ENCODE assay signal across 8 cellular contexts in genomic region chr5:56012281-56012963, GRCh38. TPM values are rescaled to one million over a fixed set of nuclear protein-coding genes. Genes with fewer than 3 reads are reported as not detected.
DNase-seq lines count a peak whose midpoint lies in the region; ATAC-seq and TF ChIP-seq lines count a peak whose summit lies in the region.

No MANE protein-coding gene starts in this region.

- H3K4me1 Mint-ChIP-seq in activated naive CD8-positive, alpha-beta T cell treated with anti-CD3 and anti-CD28 coated beads, Interleukin-2, amount 10 ng/mL, durations not matched to agents 7 days and 5 days, result peaks cover 22% of the 10 kb centered on the region
- peaks cover 12% of the 10 kb centered on the region in 2 donors for H3K4me1 Mint-ChIP-seq in natural killer cell

- H3K27ac Mint-ChIP-seq in activated naive CD8-positive, alpha-beta T cell treated with anti-CD3 and anti-CD28 coated beads, Interleukin-2, amount 10 ng/mL, durations not matched to agents 7 days and 5 days, result peak overlapping the region; percentile 60
- H3K27ac Mint-ChIP-seq in natural killer cell, result no peak overlapping the region

- no peak for TF ChIP-seq CTCF in natural killer cell (IDR thresholded peaks at IDR 0.05)

- H3K36me3 Mint-ChIP-seq in activated naive CD8-positive, alpha-beta T cell treated with anti-CD3 and anti-CD28 coated beads, Interleukin-2, amount 10 ng/mL, durations not matched to agents 7 days and 5 days, result peaks cover 8% of the 10 kb centered on the region
- H3K36me3 Mint-ChIP-seq in natural killer cell, result no peaks in the 10 kb centered on the region

- peak overlapping the region; percentile 56 for H3K4me3 Mint-ChIP-seq in activated naive CD8-positive, alpha-beta T cell treated with anti-CD3 and anti-CD28 coated beads, Interleukin-2, amount 10 ng/mL, durations not matched to agents 7 days and 5 days
- H3K4me3 Mint-ChIP-seq in natural killer cell, result no peak overlapping the region

- DNase-seq in Kasumi-1 (lab: John Stamatoyannopoulos, UW) (peak; percentile 10 to 27), natural killer cell (no peak), NCI-H1417 (lab: John Stamatoyannopoulos, UW) (no peak), middle frontal gyrus (ENCODE audit: extremely low spot score, low spot score) (no peak), hepatic stellate cell (ENCODE audit: low spot score) (no peak)
- peak; percentile 39 for DNase-seq in activated naive CD8-positive, alpha-beta T cell treated with anti-CD3 and anti-CD28 coated beads, Interleukin-2, amount 10 ng/mL, durations not matched to agents 7 days and 5 days

- peaks cover 6% of the 10 kb centered on the region for H3K9me3 Mint-ChIP-seq in activated naive CD8-positive, alpha-beta T cell treated with anti-CD3 and anti-CD28 coated beads, Interleukin-2, amount 10 ng/mL, durations not matched to agents 7 days and 5 days
- H3K9me3 Mint-ChIP-seq in natural killer cell, result no peaks in the 10 kb centered on the region

- ATAC-seq in GM19452 (IDR thresholded peaks at IDR 0.05; ENCODE audit: unreplicated experiment) (peak; percentile 81), natural killer cell (peak; percentile 12 to 78 (median 69)), HG03342 (IDR thresholded peaks at IDR 0.05; ENCODE audit: unreplicated experiment) (no peak)
- ATAC-seq in activated naive CD8-positive, alpha-beta T cell treated with anti-CD3 and anti-CD28 coated beads, Interleukin-2, amount 10 ng/mL, durations not matched to agents 7 days and 5 days (ENCODE audit: low read depth), result peak; percentile 96

- no peaks in the 10 kb centered on the region for H3K27me3 Mint-ChIP-seq in activated naive CD8-positive, alpha-beta T cell treated with anti-CD3 and anti-CD28 coated beads, Interleukin-2, amount 10 ng/mL, durations not matched to agents 7 days and 5 days
- no peaks in the 10 kb centered on the region for H3K27me3 Mint-ChIP-seq in natural killer cell (ENCODE audit: low read depth in 2 of 2)

- POLR2A ChIA-PET in activated naive CD8-positive, alpha-beta T cell treated with anti-CD3 and anti-CD28 coated beads, Interleukin-2, amount 10 ng/mL, durations not matched to agents 7 days and 5 days (lab: Charles Lee), result interaction anchor here (1.0 to 3.3 kb wide), 5 partner anchors 11 to 46 kb away, joined by 3 to 31 read pairs (median 6); partner anchors contain the start of gene IL6ST

- intact Hi-C loops in natural killer cell (cut with micrococcal nuclease), result no loop called here

RNA-seq across cellular contexts. Expression of gene IL6ST, which starts 17.7 kb away (rescaled TPM):
- total RNA-seq in activated naive CD8-positive, alpha-beta T cell treated with anti-CD3 and anti-CD28 coated beads, Interleukin-2, amount 10 ng/mL, durations not matched to agents 7 days and 5 days, result 10 to 100 TPM; 46.1 to 48.9 TPM
- 10 to 100 TPM; 48.5 to 73.0 (median 53.8) TPM for total RNA-seq in natural killer cell

Comparison
In these comparisons a context has a peak if more than half of its experiments do, and no peak if none do; other contexts are left out.
1. DNase-seq: peak in Kasumi-1 (2 of 2) and activated naive CD8-positive, alpha-beta T cell treated with anti-CD3 and anti-CD28 coated beads, Interleukin-2, amount 10 ng/mL, durations not matched to agents 7 days and 5 days (single experiment); none in natural killer cell (single experiment), NCI-H1417 (0 of 3), middle frontal gyrus (single experiment) and hepatic stellate cell (single experiment).